1 cellular context compared by ENCODE assay signal in the genomic region with DNA sequence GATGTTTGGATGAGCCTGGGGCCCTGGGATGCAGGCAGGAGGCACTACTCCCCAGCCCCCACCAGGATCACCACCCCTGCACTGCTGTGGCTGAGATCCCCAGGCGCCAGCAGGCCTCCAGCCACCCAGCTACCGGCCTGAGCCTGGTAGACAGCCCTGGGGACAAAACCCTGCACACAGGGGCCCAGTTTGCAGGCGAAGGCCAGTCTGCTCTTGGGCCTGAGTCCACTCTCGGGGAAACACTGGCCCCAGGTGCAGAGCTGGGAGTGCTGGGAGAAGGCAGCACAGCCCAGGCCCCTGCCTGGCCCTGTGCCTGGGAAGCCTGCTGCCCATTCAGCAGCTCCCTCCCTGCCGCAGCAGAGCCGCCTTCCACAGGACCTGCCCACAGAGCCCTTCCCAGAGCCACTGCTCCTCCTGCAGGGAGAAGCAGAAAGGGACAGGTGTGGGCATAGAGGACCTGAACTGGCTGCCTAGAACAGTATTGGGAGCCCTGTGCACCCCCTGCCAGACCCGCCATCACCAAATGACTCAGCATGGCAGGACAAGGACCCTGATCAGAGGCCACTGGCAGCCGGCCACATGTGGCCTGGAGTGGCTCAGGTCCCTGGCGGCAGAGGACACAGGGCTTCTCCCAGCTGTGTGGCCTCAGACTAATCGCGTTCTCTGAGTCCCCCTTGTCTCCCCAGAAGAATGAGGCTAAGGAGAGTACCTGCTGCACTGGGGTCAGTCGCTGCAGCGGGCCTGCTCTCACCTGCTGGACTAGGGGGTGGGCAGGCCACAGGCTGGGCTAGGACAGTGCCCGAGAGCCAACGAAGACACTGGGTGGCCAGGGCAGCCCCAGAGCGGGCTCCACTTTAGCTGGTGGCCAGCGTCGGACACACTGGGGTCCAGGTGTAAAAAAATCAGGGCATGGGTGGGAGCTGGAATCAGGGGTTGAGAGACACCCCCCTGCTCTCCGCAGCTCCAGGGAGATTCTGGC.
TF ChIP-seq lines count a peak whose summit lies in the region.

No MANE protein-coding gene starts in this region.

TF ChIP-seq in GM23338, 12 proteins besides CTCF, POLR2A, EP300 and RAD21 (continued from another document):
- TF ChIP-seq ZNF462 (CRISPR knock-in tag; IDR thresholded peaks at IDR 0.05) (no peak), ZNF331 (CRISPR knock-in tag; IDR thresholded peaks at IDR 0.05; ENCODE audit: low read depth) (no peak)
